Comparison of ENCODE assay signal across 25 cellular contexts in the genomic region with DNA sequence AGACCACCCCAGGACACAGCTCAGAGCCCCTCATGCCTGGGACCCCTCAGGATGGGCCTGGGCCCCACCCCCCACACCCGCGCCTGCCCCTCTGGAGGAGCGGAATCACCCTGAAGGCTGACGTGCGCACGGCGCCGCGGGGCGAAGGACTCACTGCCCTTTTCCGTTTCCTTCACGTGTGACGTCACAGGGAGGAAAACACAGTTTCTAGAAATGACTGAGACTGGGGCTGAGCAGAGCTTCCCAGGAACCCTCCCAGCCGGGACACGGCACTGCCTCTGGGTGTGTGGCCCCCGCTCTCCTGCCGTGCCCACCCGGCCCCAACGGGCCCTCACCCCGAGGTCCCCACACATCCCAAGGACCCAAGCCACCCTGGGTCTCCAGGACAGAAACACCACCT. TPM values are rescaled to one million over a fixed set of nuclear protein-coding genes. Genes with fewer than 3 reads are reported as not detected.
DNase-seq lines count a peak whose midpoint lies in the region; TF ChIP-seq lines count a peak whose summit lies in the region.
"Had no signal": no experiment of that assay in that cellular context is flagged by ENCODE, and none has a peak within 500 bp of the region (broad histone marks: within the 10 kb centered on the region; RNA-seq: fewer than 3 reads in every experiment).

No MANE protein-coding gene starts in this region.

- H3K9me3 Mint-ChIP-seq in T-helper 2 cell treated with Interferon-gamma antibody and Interleukin-4, amounts not matched to agents 5 μg/mL and 100 μg/mL, for 36 hours, result no peaks in the 10 kb centered on the region
- no peaks in the 10 kb centered on the region for H3K9me3 Mint-ChIP-seq in activated T-helper 1 cell treated with anti-CD3 and anti-CD28 coated beads, Interleukin-12 subunit alpha, Interleukin-12 subunit beta, Interleukin-2, Interleukin-4 antibody, amounts not matched to agents 30 ng/mL and 10 ng/mL and 1 ng/mL, durations not matched to agents 14 hours and 24 hours and 36 hours
- H3K9me3 Mint-ChIP-seq: activated naive CD4-positive, alpha-beta T cell treated with anti-CD3 and anti-CD28 coated beads, Interleukin-2, amount 50 U/mL, for 24 hours; HFFc6 had no signal

- H3K27ac Mint-ChIP-seq in T-helper 2 cell treated with Interferon-gamma antibody and Interleukin-4, amounts not matched to agents 5 μg/mL and 100 μg/mL, for 36 hours, result peak overlapping the region; percentile 62
- peak overlapping the region; percentile 87 for H3K27ac Mint-ChIP-seq in activated T-helper 1 cell treated with anti-CD3 and anti-CD28 coated beads, Interleukin-12 subunit alpha, Interleukin-12 subunit beta, Interleukin-2, Interleukin-4 antibody, amounts not matched to agents 30 ng/mL and 10 ng/mL and 1 ng/mL, durations not matched to agents 14 hours and 24 hours and 36 hours
- H3K27ac Mint-ChIP-seq: activated naive CD4-positive, alpha-beta T cell treated with anti-CD3 and anti-CD28 coated beads, Interleukin-2, amount 50 U/mL, for 24 hours; HFFc6 had no signal

- peaks cover 13% of the 10 kb centered on the region for H3K4me1 Mint-ChIP-seq in T-helper 2 cell treated with Interferon-gamma antibody and Interleukin-4, amounts not matched to agents 5 μg/mL and 100 μg/mL, for 36 hours (ENCODE audit: low read depth)
- H3K4me1 Mint-ChIP-seq in activated T-helper 1 cell treated with anti-CD3 and anti-CD28 coated beads, Interleukin-12 subunit alpha, Interleukin-12 subunit beta, Interleukin-2, Interleukin-4 antibody, amounts not matched to agents 30 ng/mL and 10 ng/mL and 1 ng/mL, durations not matched to agents 14 hours and 24 hours and 36 hours (ENCODE audit: low read depth), result peaks cover 48% of the 10 kb centered on the region

- peaks cover 35% of the 10 kb centered on the region for H3K36me3 Mint-ChIP-seq in T-helper 2 cell treated with Interferon-gamma antibody and Interleukin-4, amounts not matched to agents 5 μg/mL and 100 μg/mL, for 36 hours (ENCODE audit: low read depth)
- peaks cover 47% of the 10 kb centered on the region for H3K36me3 Mint-ChIP-seq in activated T-helper 1 cell treated with anti-CD3 and anti-CD28 coated beads, Interleukin-12 subunit alpha, Interleukin-12 subunit beta, Interleukin-2, Interleukin-4 antibody, amounts not matched to agents 30 ng/mL and 10 ng/mL and 1 ng/mL, durations not matched to agents 14 hours and 24 hours and 36 hours (ENCODE audit: low read depth)

- H3K4me3 ChIP-seq in adrenal gland, result no peak overlapping the region
- H3K4me3 ChIP-seq: A549, BLaER1, body of pancreas, hepatocyte, lung, tibial artery had no signal

- no peaks in the 10 kb centered on the region for H3K27me3 Mint-ChIP-seq in T-helper 2 cell treated with Interferon-gamma antibody and Interleukin-4, amounts not matched to agents 5 μg/mL and 100 μg/mL, for 36 hours (ENCODE audit: low read depth)
- no peaks in the 10 kb centered on the region for H3K27me3 Mint-ChIP-seq in activated T-helper 1 cell treated with anti-CD3 and anti-CD28 coated beads, Interleukin-12 subunit alpha, Interleukin-12 subunit beta, Interleukin-2, Interleukin-4 antibody, amounts not matched to agents 30 ng/mL and 10 ng/mL and 1 ng/mL, durations not matched to agents 14 hours and 24 hours and 36 hours (ENCODE audit: insufficient read depth)
- H3K27me3 Mint-ChIP-seq: activated naive CD4-positive, alpha-beta T cell treated with anti-CD3 and anti-CD28 coated beads, Interleukin-2, amount 50 U/mL, for 24 hours had no signal

- peak; percentile 42 for DNase-seq in activated T-cell treated with anti-CD3 and anti-CD28 coated beads for 24 hours (ENCODE audit: low read depth)
- no peak for DNase-seq in activated T-cell treated with anti-CD3 and anti-CD28 coated beads for 4 hours
- no peak for DNase-seq in T-helper 2 cell treated with Interferon-gamma antibody and Interleukin-4, amounts not matched to agents 5 μg/mL and 100 μg/mL, for 36 hours (ENCODE audit: low spot score)
- no peak for DNase-seq in activated T-helper 1 cell treated with anti-CD3 and anti-CD28 coated beads, Interleukin-12 subunit alpha, Interleukin-12 subunit beta, Interleukin-2, Interleukin-4 antibody, amounts not matched to agents 30 ng/mL and 10 ng/mL and 1 ng/mL, durations not matched to agents 14 hours and 24 hours and 36 hours (ENCODE audit: low spot score)
- DNase-seq in stimulated activated CD4-positive, alpha-beta T cell treated with anti-CD3 and anti-CD28 coated beads, Interleukin-2, amount 100 ng/mL, for 4 hours (ENCODE audit: low read depth), result peak; percentile 45
- no peak for DNase-seq in adrenal gland
- DNase-seq in GDM1 (lab: John Stamatoyannopoulos, UW), result no peak
- DNase-seq in T1000 (lab: John Stamatoyannopoulos, UW), result no peak
- DNase-seq: body of pancreas, cortex of kidney, GF-D8, HFFc6, islet precursor cell, NCI-H2029 treated with DMSO at 0.1 percent for 48 hours, NCI-H510A, tibial artery had no signal

- no peak overlapping the region for H3K4me3 Mint-ChIP-seq in T-helper 2 cell treated with Interferon-gamma antibody and Interleukin-4, amounts not matched to agents 5 μg/mL and 100 μg/mL, for 36 hours
- no peak overlapping the region for H3K4me3 Mint-ChIP-seq in activated T-helper 1 cell treated with anti-CD3 and anti-CD28 coated beads, Interleukin-12 subunit alpha, Interleukin-12 subunit beta, Interleukin-2, Interleukin-4 antibody, amounts not matched to agents 30 ng/mL and 10 ng/mL and 1 ng/mL, durations not matched to agents 14 hours and 24 hours and 36 hours
- H3K4me3 Mint-ChIP-seq: activated naive CD4-positive, alpha-beta T cell treated with anti-CD3 and anti-CD28 coated beads, Interleukin-2, amount 50 U/mL, for 24 hours; HFFc6 had no signal

- H3K27ac ChIP-seq in adrenal gland, result no peak overlapping the region
- H3K27ac ChIP-seq: A549, BLaER1, body of pancreas, hepatocyte, KMS-11, tibial artery had no signal

- H3K4me1 ChIP-seq in adrenal gland (replicated peaks in 1 of 2), result peaks cover 4 to 8% of the 10 kb centered on the region in 2 donors
- H3K4me1 ChIP-seq: A549, body of pancreas, tibial artery had no signal

- no peaks in the 10 kb centered on the region for H3K27me3 ChIP-seq in adrenal gland
- H3K27me3 ChIP-seq: BLaER1, body of pancreas, hepatocyte, tibial artery had no signal

- no peak for TF ChIP-seq POLR2A in adrenal gland (IDR thresholded peaks at IDR 0.05)

- peaks cover 0 to 69% of the 10 kb centered on the region in 2 donors for H3K36me3 ChIP-seq in adrenal gland (replicated peaks in 1 of 2)

- intact Hi-C loops in activated T-helper 1 cell treated with anti-CD3 and anti-CD28 coated beads, Interleukin-12 subunit alpha, Interleukin-12 subunit beta, Interleukin-2, Interleukin-4 antibody, amounts not matched to agents 30 ng/mL and 10 ng/mL and 1 ng/mL, durations not matched to agents 14 hours and 24 hours and 36 hours (cut with micrococcal nuclease), result no loop called here
- intact Hi-C loops in adrenal gland (cut with DNase I), result no loop called here

- H3K9me3 ChIP-seq in adrenal gland (replicated peaks in 1 of 3), result no peaks in the 10 kb centered on the region
- H3K9me3 ChIP-seq: A549, BLaER1, body of pancreas, tibial artery had no signal

- WGBS in adrenal gland, 4 donors, result 94 to 96% (median 94%) methylated on average over 9 to 20 of the region's 20 CpGs

- no peak for TF ChIP-seq CTCF in adrenal gland (IDR thresholded peaks at IDR 0.05)

RNA-seq across cellular contexts. Expression of a gene that starts 5.4 kb away (rescaled TPM):
- 788 and 811 TPM in 2 replicates for total RNA-seq in activated T-helper 1 cell treated with anti-CD3 and anti-CD28 coated beads, Interleukin-12 subunit alpha, Interleukin-12 subunit beta, Interleukin-2, Interleukin-4 antibody, amounts not matched to agents 30 ng/mL and 10 ng/mL and 1 ng/mL, durations not matched to agents 14 hours and 24 hours and 36 hours
- 1 to 10 TPM in 4 of 8 donors, under 1 TPM in 3, not detected in 1; 0.32 to 2.7 (median 1.1) TPM for total RNA-seq in adrenal gland
- 1 to 10 TPM in 2 of 3 donors, not detected in 1; 4.7 to 6.9 TPM for polyA plus RNA-seq in adrenal gland
- total RNA-seq: hepatocyte, HT-29 had no signal
- polyA plus RNA-seq: A549, hepatocyte had no signal

RNA-seq across cellular contexts. Expression of a gene that starts 12.5 kb away (rescaled TPM):
- 202 TPM in 2 replicates for total RNA-seq in activated T-helper 1 cell treated with anti-CD3 and anti-CD28 coated beads, Interleukin-12 subunit alpha, Interleukin-12 subunit beta, Interleukin-2, Interleukin-4 antibody, amounts not matched to agents 30 ng/mL and 10 ng/mL and 1 ng/mL, durations not matched to agents 14 hours and 24 hours and 36 hours
- total RNA-seq in adrenal gland, result 100 to 1,000 TPM; 106 to 221 (median 176) TPM
- 100 to 1,000 TPM; 129 to 131 (median 130) TPM for polyA plus RNA-seq in adrenal gland

RNA-seq across cellular contexts. Expression of a gene that starts 12.7 kb away (rescaled TPM):
- 45.9 and 46.3 TPM in 2 replicates for total RNA-seq in activated T-helper 1 cell treated with anti-CD3 and anti-CD28 coated beads, Interleukin-12 subunit alpha, Interleukin-12 subunit beta, Interleukin-2, Interleukin-4 antibody, amounts not matched to agents 30 ng/mL and 10 ng/mL and 1 ng/mL, durations not matched to agents 14 hours and 24 hours and 36 hours
- total RNA-seq in adrenal gland, result 10 to 100 TPM; 11.7 to 39.4 (median 18.5) TPM
- 10 to 100 TPM in 2 of 3 donors, 1 to 10 TPM in 1; 7.2 to 14.1 (median 10.3) TPM for polyA plus RNA-seq in adrenal gland

RNA-seq across cellular contexts. Expression of a gene that starts 12.9 kb away (rescaled TPM):
- total RNA-seq in activated T-helper 1 cell treated with anti-CD3 and anti-CD28 coated beads, Interleukin-12 subunit alpha, Interleukin-12 subunit beta, Interleukin-2, Interleukin-4 antibody, amounts not matched to agents 30 ng/mL and 10 ng/mL and 1 ng/mL, durations not matched to agents 14 hours and 24 hours and 36 hours, result 350 and 356 TPM in 2 replicates
- total RNA-seq in adrenal gland, result under 1 TPM in 3 of 8 donors, not detected in 5; 0.27 to 0.90 (median 0.39) TPM
- polyA plus RNA-seq in adrenal gland, result 1 to 10 TPM in 1 of 3 donors, under 1 TPM in 1, not detected in 1; 0.64 to 1.5 TPM
- total RNA-seq: body of pancreas, fibroblast of villous mesenchyme, hepatocyte, HFFc6, HT-29, osteocyte had no signal
- polyA plus RNA-seq: A549 had no signal

RNA-seq across cellular contexts. Expression of a gene that starts 27.2 kb away (rescaled TPM):
- 2.2 and 4.1 TPM in 2 replicates for total RNA-seq in activated T-helper 1 cell treated with anti-CD3 and anti-CD28 coated beads, Interleukin-12 subunit alpha, Interleukin-12 subunit beta, Interleukin-2, Interleukin-4 antibody, amounts not matched to agents 30 ng/mL and 10 ng/mL and 1 ng/mL, durations not matched to agents 14 hours and 24 hours and 36 hours
- 1 to 10 TPM in 4 of 8 donors, under 1 TPM in 2, not detected in 2; 0.28 to 2.6 (median 1.2) TPM for total RNA-seq in adrenal gland
- polyA plus RNA-seq in adrenal gland, result 1 to 10 TPM in 2 of 3 donors, not detected in 1; 3.0 to 4.3 TPM
- total RNA-seq: body of pancreas had no signal

Comparison
In these comparisons a context has a peak if more than half of its experiments do, and no peak if none do; other contexts are left out.
1. DNase-seq: peak in activated T-cell treated with anti-CD3 and anti-CD28 coated beads for 24 hours (single experiment) and stimulated activated CD4-positive, alpha-beta T cell treated with anti-CD3 and anti-CD28 coated beads, Interleukin-2, amount 100 ng/mL, for 4 hours (single experiment); none in activated T-cell treated with anti-CD3 and anti-CD28 coated beads for 4 hours (single experiment), T-helper 2 cell treated with Interferon-gamma antibody and Interleukin-4, amounts not matched to agents 5 μg/mL and 100 μg/mL, for 36 hours (single experiment), activated T-helper 1 cell treated with anti-CD3 and anti-CD28 coated beads, Interleukin-12 subunit alpha, Interleukin-12 subunit beta, Interleukin-2, Interleukin-4 antibody, amounts not matched to agents 30 ng/mL and 10 ng/mL and 1 ng/mL, durations not matched to agents 14 hours and 24 hours and 36 hours (single experiment), adrenal gland (0 of 7), GDM1 (single experiment) and T1000 (single experiment).
2. RNA of a gene that starts 5.4 kb away (total RNA-seq): 788 to 811 TPM in activated T-helper 1 cell treated with anti-CD3 and anti-CD28 coated beads, Interleukin-12 subunit alpha, Interleukin-12 subunit beta, Interleukin-2, Interleukin-4 antibody, amounts not matched to agents 30 ng/mL and 10 ng/mL and 1 ng/mL, durations not matched to agents 14 hours and 24 hours and 36 hours; 0.32 to 2.7 TPM in adrenal gland; every median in the first group is over 100 times any median in the second.